27 cellular contexts compared by ENCODE assay signal in genomic region chr9:6870650-6871477, GRCh38.
A peak's percentile ranks its signal among the peaks of the same experiment; 100 is the strongest.
DNase-seq lines count a peak whose midpoint lies in the region; ATAC-seq and TF ChIP-seq lines count a peak whose summit lies in the region.
"Had no signal": no experiment of that assay in that cellular context is flagged by ENCODE, and none has a peak within 500 bp of the region (broad histone marks: within the 10 kb centered on the region; RNA-seq: fewer than 3 reads in every experiment).

No MANE protein-coding gene starts in this region.

- H3K4me3 Mint-ChIP-seq in Caco-2 (ENCODE audit: unreplicated experiment) (no peak overlapping the region), WTC11 (no peak overlapping the region), endothelial cell (ENCODE audit: unreplicated experiment) (no peak overlapping the region)
- H3K4me3 Mint-ChIP-seq in stimulated activated effector memory CD8-positive, alpha-beta T cell treated with anti-CD3 and anti-CD28 coated beads, Interleukin-12 subunit alpha, Interleukin-12 subunit beta, amount 100 ng/mL, for 72 hours: no peak overlapping the region
- H3K4me3 Mint-ChIP-seq: activated CD4-positive, alpha-beta T cell treated with anti-CD3 and anti-CD28 coated beads, Interleukin-2, amount 10 ng/mL, durations not matched to agents 7 days and 5 days; activated T-helper 17 cell treated with anti-CD3 and anti-CD28 coated beads, Interleukin-2, amount 50 U/mL, for 72 hours; T-helper 2 cell treated with Interferon-gamma antibody and Interleukin-4, amounts not matched to agents 5 μg/mL and 100 μg/mL, for 36 hours had no signal

- H3K9me3 ChIP-seq in Caco-2 (no peaks in the 10 kb centered on the region), right lobe of liver (no peaks in the 10 kb centered on the region), right atrium auricular region (no peaks in the 10 kb centered on the region)
- H3K9me3 ChIP-seq: BE2C, HAP-1, lower lobe of right lung, testis, uterus had no signal

- H3K27ac Mint-ChIP-seq in Caco-2 (ENCODE audit: unreplicated experiment) (peak overlapping the region; percentile 79), WTC11 (peak overlapping the region; percentile 61; the same call in 1 of the 2 replicates), endothelial cell (ENCODE audit: unreplicated experiment) (peak overlapping the region; percentile 4)
- no peak overlapping the region for H3K27ac Mint-ChIP-seq in stimulated activated effector memory CD8-positive, alpha-beta T cell treated with anti-CD3 and anti-CD28 coated beads, Interleukin-12 subunit alpha, Interleukin-12 subunit beta, amount 100 ng/mL, for 72 hours
- H3K27ac Mint-ChIP-seq: activated CD4-positive, alpha-beta T cell treated with anti-CD3 and anti-CD28 coated beads, Interleukin-2, amount 10 ng/mL, durations not matched to agents 7 days and 5 days; activated T-helper 17 cell treated with anti-CD3 and anti-CD28 coated beads, Interleukin-2, amount 50 U/mL, for 72 hours; T-helper 2 cell treated with Interferon-gamma antibody and Interleukin-4, amounts not matched to agents 5 μg/mL and 100 μg/mL, for 36 hours had no signal

- H3K27ac ChIP-seq in right lobe of liver: peak overlapping the region in 1 of 3 donors; percentile 39
- H3K27ac ChIP-seq in right atrium auricular region: no peak overlapping the region
- H3K27ac ChIP-seq: HL-60, lower lobe of right lung, testis, uterus, VCaP had no signal

- H3K36me3 ChIP-seq in Caco-2 (ENCODE audit: control insufficient read depth, insufficient read depth, low read length) (no peaks in the 10 kb centered on the region), right lobe of liver (no peaks in the 10 kb centered on the region), right atrium auricular region (no peaks in the 10 kb centered on the region)
- H3K36me3 ChIP-seq: BE2C, HAP-1, lower lobe of right lung, uterus had no signal

- intact Hi-C loops in Caco-2 (cut with micrococcal nuclease; ENCODE audit: unreplicated experiment) (no loop called here), right lobe of liver (cut with DNase I) (no loop called here)

- H3K36me3 Mint-ChIP-seq in Caco-2 (ENCODE audit: insufficient read depth, unreplicated experiment): peaks cover 14% of the 10 kb centered on the region
- 0 out of 2 replicates have a peak, but pooled peaks cover 2% of the 10 kb centered on the region for H3K36me3 Mint-ChIP-seq in WTC11
- no peaks in the 10 kb centered on the region for H3K36me3 Mint-ChIP-seq in endothelial cell (ENCODE audit: low read depth, unreplicated experiment)
- peaks cover 20% of the 10 kb centered on the region for H3K36me3 Mint-ChIP-seq in stimulated activated effector memory CD8-positive, alpha-beta T cell treated with anti-CD3 and anti-CD28 coated beads, Interleukin-12 subunit alpha, Interleukin-12 subunit beta, amount 100 ng/mL, for 72 hours

- ATAC-seq in WTC11 (no peak), right lobe of liver (peak; percentile 50 to 71 (median 58)), HG03280 (IDR thresholded peaks at IDR 0.05; ENCODE audit: unreplicated experiment) (no peak)
- ATAC-seq in stimulated activated effector memory CD8-positive, alpha-beta T cell treated with anti-CD3 and anti-CD28 coated beads, Interleukin-12 subunit alpha, Interleukin-12 subunit beta, amount 100 ng/mL, for 72 hours: no peak
- ATAC-seq: activated naive CD4-positive, alpha-beta T cell treated with anti-CD3 and anti-CD28 coated beads, Interleukin-2, amount 50 U/mL, for 72 hours; activated T-helper 17 cell treated with anti-CD3 and anti-CD28 coated beads, Interleukin-2, amount 50 U/mL, for 72 hours; lower lobe of right lung had no signal

- WGBS in right lobe of liver (ENCODE audit: insufficient coverage, low coverage, low lambda C conversion rate, missing lambda C conversion rate): 65% methylated on average over 7 of the region's 7 CpGs

- peaks cover 54% of the 10 kb centered on the region for H3K4me1 Mint-ChIP-seq in Caco-2 (ENCODE audit: low read depth, unreplicated experiment)
- H3K4me1 Mint-ChIP-seq in WTC11: peaks cover 72% of the 10 kb centered on the region
- H3K4me1 Mint-ChIP-seq in endothelial cell (ENCODE audit: unreplicated experiment): peaks cover 21% of the 10 kb centered on the region
- H3K4me1 Mint-ChIP-seq in stimulated activated effector memory CD8-positive, alpha-beta T cell treated with anti-CD3 and anti-CD28 coated beads, Interleukin-12 subunit alpha, Interleukin-12 subunit beta, amount 100 ng/mL, for 72 hours: peaks cover 61% of the 10 kb centered on the region

- no peak for TF ChIP-seq POLR2A in right lobe of liver (IDR thresholded peaks at IDR 0.05)

- no peak for TF ChIP-seq CTCF in Caco-2 (IDR thresholded peaks at IDR 0.05; ENCODE audit: insufficient read depth in 1 of 2, low read depth in 1 of 2, low read length in 1 of 2, severe bottlenecking in 1 of 2, unreplicated experiment in 1 of 2)
- TF ChIP-seq CTCF in WTC11 (IDR thresholded peaks at IDR 0.05): no peak
- no peak for TF ChIP-seq CTCF in endothelial cell (IDR thresholded peaks at IDR 0.05; ENCODE audit: unreplicated experiment)
- no peak for TF ChIP-seq CTCF in right lobe of liver (IDR thresholded peaks at IDR 0.05)
- TF ChIP-seq CTCF in right atrium auricular region (IDR thresholded peaks at IDR 0.05): no peak

- CTCF ChIA-PET in Caco-2 (lab: Charles Lee) (interaction anchor here (0.5 kb wide), 1 partner anchor 578 kb away, joined by 5 read pairs; no protein-coding TSS in a partner anchor), WTC11 (lab: Charles Lee) (no interaction called here)

- no peaks in the 10 kb centered on the region for H3K27me3 Mint-ChIP-seq in Caco-2 (ENCODE audit: insufficient read depth, unreplicated experiment)
- no peaks in the 10 kb centered on the region for H3K27me3 Mint-ChIP-seq in WTC11 (ENCODE audit: low read depth)
- H3K27me3 Mint-ChIP-seq in endothelial cell (ENCODE audit: unreplicated experiment): no peaks in the 10 kb centered on the region
- H3K27me3 Mint-ChIP-seq: activated CD4-positive, alpha-beta T cell treated with anti-CD3 and anti-CD28 coated beads, Interleukin-2, amount 10 ng/mL, durations not matched to agents 7 days and 5 days; activated T-helper 17 cell treated with anti-CD3 and anti-CD28 coated beads, Interleukin-2, amount 50 U/mL, for 72 hours had no signal

- H3K4me1 ChIP-seq in Caco-2 (peaks cover 42% of the 10 kb centered on the region), right lobe of liver (peaks cover 0 to 15% (median 5%) of the 10 kb centered on the region in 4 donors), right atrium auricular region (peaks cover 0 to 14% of the 10 kb centered on the region in 2 donors)
- H3K4me1 ChIP-seq: lower lobe of right lung, testis, uterus had no signal

- POLR2A ChIA-PET in Caco-2 (lab: Charles Lee): interaction anchor here (0.7 kb wide), 1 partner anchor 25 kb away, joined by 3 read pairs; no protein-coding TSS in a partner anchor
- POLR2A ChIA-PET in WTC11 (lab: Charles Lee): no interaction called here

- H3K4me3 ChIP-seq in Caco-2 (ENCODE audit: low read depth, low read length): no peak overlapping the region
- H3K4me3 ChIP-seq in right lobe of liver: no peak overlapping the region
- H3K4me3 ChIP-seq in right atrium auricular region: no peak overlapping the region
- H3K4me3 ChIP-seq: HAP-1, lower lobe of right lung, testis, uterus had no signal

- H3K9me3 Mint-ChIP-seq in Caco-2 (ENCODE audit: unreplicated experiment): peaks cover 9% of the 10 kb centered on the region
- no peaks in the 10 kb centered on the region for H3K9me3 Mint-ChIP-seq in WTC11
- no peaks in the 10 kb centered on the region for H3K9me3 Mint-ChIP-seq in endothelial cell (ENCODE audit: unreplicated experiment)
- H3K9me3 Mint-ChIP-seq in stimulated activated effector memory CD8-positive, alpha-beta T cell treated with anti-CD3 and anti-CD28 coated beads, Interleukin-12 subunit alpha, Interleukin-12 subunit beta, amount 100 ng/mL, for 72 hours: no peaks in the 10 kb centered on the region
- H3K9me3 Mint-ChIP-seq: activated CD4-positive, alpha-beta T cell treated with anti-CD3 and anti-CD28 coated beads, Interleukin-2, amount 10 ng/mL, durations not matched to agents 7 days and 5 days; activated T-helper 17 cell treated with anti-CD3 and anti-CD28 coated beads, Interleukin-2, amount 50 U/mL, for 72 hours; T-helper 2 cell treated with Interferon-gamma antibody and Interleukin-4, amounts not matched to agents 5 μg/mL and 100 μg/mL, for 36 hours had no signal

- DNase-seq in Caco-2: peak; percentile 20 to 39
- DNase-seq in WTC11 (ENCODE audit: low spot score): no peak
- DNase-seq in endothelial cell (ENCODE audit: low spot score): no peak
- no peak for DNase-seq in right lobe of liver
- DNase-seq in GM19238 (ENCODE audit: insufficient read length, low spot score): no peak
- DNase-seq in right atrium auricular region (ENCODE audit: low spot score): no peak
- no peak for DNase-seq in stimulated activated effector memory CD8-positive, alpha-beta T cell treated with anti-CD3 and anti-CD28 coated beads, Interleukin-12 subunit alpha, Interleukin-12 subunit beta, amount 100 ng/mL, for 72 hours (ENCODE audit: low spot score in 2 of 2)
- DNase-seq: activated CD4-positive, alpha-beta T cell treated with anti-CD3 and anti-CD28 coated beads, Interleukin-2, amount 10 ng/mL, durations not matched to agents 7 days and 5 days; BE2C; DMS79 treated with DMSO at 0.1 percent for 48 hours; effector CD4-positive, alpha-beta T cell; kidney; lower lobe of right lung; NCI-H1092; NCI-H2081; NCI-H345; NCI-H774; RPMI8226; testis; uterus had no signal

- no TSS peak for BruUV-seq in Caco-2 (replicated peaks; lab: Mats Ljungman, UMichigan)

- H3K27me3 ChIP-seq in Caco-2 (replicated peaks; ENCODE audit: control insufficient read depth, insufficient read depth, low read length): no peaks in the 10 kb centered on the region
- no peaks in the 10 kb centered on the region for H3K27me3 ChIP-seq in right lobe of liver
- H3K27me3 ChIP-seq in right atrium auricular region: no peaks in the 10 kb centered on the region
- H3K27me3 ChIP-seq: BE2C, testis, uterus had no signal

TF ChIP-seq in WTC11, 78 proteins besides CTCF, POLR2A, EP300 and RAD21 (continues in another document):
- no peak for TF ChIP-seq GRHL2 (CRISPR knock-in tag; IDR thresholded peaks at IDR 0.05; ENCODE audit: insufficient replicate concordance, severe bottlenecking)

Comparison
In these comparisons a context has a peak if more than half of its experiments do, and no peak if none do; other contexts are left out.
1. DNase-seq: peak in Caco-2 (2 of 2); none in WTC11 (single experiment), endothelial cell (single experiment), right lobe of liver (0 of 3), GM19238 (single experiment), right atrium auricular region (single experiment) and stimulated activated effector memory CD8-positive, alpha-beta T cell treated with anti-CD3 and anti-CD28 coated beads, Interleukin-12 subunit alpha, Interleukin-12 subunit beta, amount 100 ng/mL, for 72 hours (0 of 2).
2. ATAC-seq: peak in right lobe of liver (4 of 4); none in WTC11 (single experiment), HG03280 (single experiment) and stimulated activated effector memory CD8-positive, alpha-beta T cell treated with anti-CD3 and anti-CD28 coated beads, Interleukin-12 subunit alpha, Interleukin-12 subunit beta, amount 100 ng/mL, for 72 hours (single experiment).